ENCODE assay signal across 9 cellular contexts in genomic region chr5:176810687-176811501, GRCh38. TPM values are rescaled to one million over a fixed set of nuclear protein-coding genes. Genes with fewer than 3 reads are reported as not detected.
DNase-seq lines count a peak whose midpoint lies in the region; ATAC-seq and TF ChIP-seq lines count a peak whose summit lies in the region.
"Had no signal": no experiment of that assay in that cellular context is flagged by ENCODE, and none has a peak within 500 bp of the region (broad histone marks: within the 10 kb centered on the region; RNA-seq: fewer than 3 reads in every experiment).

No MANE protein-coding gene starts in this region.

- TF ChIP-seq CTCF in BJ (IDR thresholded peaks at IDR 0.05; ENCODE audit: insufficient read depth, low read depth, low read length): no peak
- TF ChIP-seq CTCF in MCF 10A (IDR thresholded peaks at IDR 0.05; ENCODE audit: unreplicated experiment): no peak
- no peak for TF ChIP-seq CTCF in left lung (IDR thresholded peaks at IDR 0.05)

- ATAC-seq in HG03354 (IDR thresholded peaks at IDR 0.05; ENCODE audit: poor library complexity, severe bottlenecking, unreplicated experiment) (peak; percentile 9), GM21423 (IDR thresholded peaks at IDR 0.05; ENCODE audit: unreplicated experiment) (no peak), left lung (no peak)
- ATAC-seq in naive thymus-derived CD8-positive, alpha-beta T cell: peak in 1 of 2 donors; percentile 34
- no peak for ATAC-seq in activated CD4-positive, CD25-positive, alpha-beta regulatory T cell treated with anti-CD3 and anti-CD28 coated beads, Interleukin-2, amount 50 U/mL, for 24 hours

- H3K36me3 Mint-ChIP-seq in MCF 10A (ENCODE audit: insufficient read depth, unreplicated experiment): peaks cover 1% of the 10 kb centered on the region
- peaks cover 0 to 2% (median 0%) of the 10 kb centered on the region in 3 donors for H3K36me3 Mint-ChIP-seq in naive thymus-derived CD8-positive, alpha-beta T cell

- DNase-seq in BJ (ENCODE audit: low read depth) (no peak), MCF 10A (ENCODE audit: unreplicated experiment) (no peak), Kasumi-1 (lab: John Stamatoyannopoulos, UW) (no peak), left lung (no peak)
- DNase-seq in naive thymus-derived CD8-positive, alpha-beta T cell: no peak

- POLR2A ChIA-PET in BJ (lab: Charles Lee) (no interaction called here), MCF 10A (lab: Yijun Ruan, JAX) (no interaction called here)
- POLR2A ChIA-PET in naive thymus-derived CD8-positive, alpha-beta T cell (lab: Charles Lee): no interaction called here

- H3K4me1 ChIP-seq in left lung: peaks cover 0 to 16% of the 10 kb centered on the region in 2 donors

- BruUV-seq in MCF 10A (replicated peaks; lab: Mats Ljungman, UMichigan): no TSS peak

- H3K27me3 Mint-ChIP-seq in MCF 10A (ENCODE audit: insufficient read depth, unreplicated experiment): peaks cover 61% of the 10 kb centered on the region
- H3K27me3 Mint-ChIP-seq in naive thymus-derived CD8-positive, alpha-beta T cell: peaks cover 48 to 90% (median 70%) of the 10 kb centered on the region in 5 donors

- H3K36me3 ChIP-seq in BJ (ENCODE audit: control insufficient read depth, insufficient read depth, low read length) (no peaks in the 10 kb centered on the region), left lung (no peaks in the 10 kb centered on the region)

- H3K27me3 ChIP-seq in BJ (ENCODE audit: control insufficient read depth, insufficient read depth, low read length): peaks cover 34% of the 10 kb centered on the region
- peaks cover 36 to 98% of the 10 kb centered on the region in 2 donors for H3K27me3 ChIP-seq in left lung

- no peaks in the 10 kb centered on the region for H3K9me3 ChIP-seq in left lung

- H3K4me3 Mint-ChIP-seq in MCF 10A (ENCODE audit: unreplicated experiment): peak overlapping the region; percentile 61
- peak overlapping the region; percentile 69 to 85 (median 82) for H3K4me3 Mint-ChIP-seq in naive thymus-derived CD8-positive, alpha-beta T cell

- no peak overlapping the region for H3K27ac ChIP-seq in left lung

- H3K27ac Mint-ChIP-seq in MCF 10A (ENCODE audit: low read depth, unreplicated experiment): no peak overlapping the region
- H3K27ac Mint-ChIP-seq in naive thymus-derived CD8-positive, alpha-beta T cell: no peak overlapping the region

- H3K9me3 Mint-ChIP-seq in MCF 10A (ENCODE audit: unreplicated experiment): no peaks in the 10 kb centered on the region
- H3K9me3 Mint-ChIP-seq in naive thymus-derived CD8-positive, alpha-beta T cell: no peaks in the 10 kb centered on the region

- intact Hi-C loops in MCF 10A (cut with micrococcal nuclease) (loop anchor here (10.0 kb wide), 1 partner anchor 144 kb away; no protein-coding TSS in a partner anchor), left lung (cut with DNase I) (no loop called here)

- H3K4me1 Mint-ChIP-seq in MCF 10A (ENCODE audit: insufficient read depth, unreplicated experiment): peaks cover 6% of the 10 kb centered on the region
- peaks cover 13 to 22% (median 17%) of the 10 kb centered on the region in 4 donors for H3K4me1 Mint-ChIP-seq in naive thymus-derived CD8-positive, alpha-beta T cell

- H3K4me3 ChIP-seq in BJ (ENCODE audit: low read depth, low read length) (0 out of 2 replicates have a peak overlapping the region, but pooled peaks have one; percentile 5), left lung (no peak overlapping the region)

- CTCF ChIA-PET in BJ (lab: Yijun Ruan, JAX): interaction anchor here (1.2 to 1.5 kb wide), 2 partner anchors 8 to 151 kb away, joined by 3 to 5 read pairs; no protein-coding TSS in a partner anchor
- CTCF ChIA-PET in MCF 10A (lab: Yijun Ruan, JAX): interaction anchor here (0.7 to 1.2 kb wide), 3 partner anchors 9 to 302 kb away, joined by 3 to 6 read pairs (median 3); no protein-coding TSS in a partner anchor

RNA-seq across cellular contexts. Expression of gene UNC5A, which starts 0.5 kb away (rescaled TPM):
- polyA plus RNA-seq in BJ (2011; rRNA removed): not detected in 2 replicates
- polyA minus RNA-seq in BJ (2011; rRNA and poly(A)+ RNA removed): not detected in 2 replicates
- 0.22 and 0.51 TPM in 2 replicates for total RNA-seq in MCF 10A (2022)
- not detected for total RNA-seq in naive thymus-derived CD8-positive, alpha-beta T cell
- not detected for polyA plus RNA-seq in naive thymus-derived CD8-positive, alpha-beta T cell
- total RNA-seq in left lung: under 1 TPM in 1 of 2 donors, not detected in 1; 0.24 TPM
- total RNA-seq: RPMI7951 had no signal
